21 cellular contexts compared by ENCODE assay signal in the genomic region with DNA sequence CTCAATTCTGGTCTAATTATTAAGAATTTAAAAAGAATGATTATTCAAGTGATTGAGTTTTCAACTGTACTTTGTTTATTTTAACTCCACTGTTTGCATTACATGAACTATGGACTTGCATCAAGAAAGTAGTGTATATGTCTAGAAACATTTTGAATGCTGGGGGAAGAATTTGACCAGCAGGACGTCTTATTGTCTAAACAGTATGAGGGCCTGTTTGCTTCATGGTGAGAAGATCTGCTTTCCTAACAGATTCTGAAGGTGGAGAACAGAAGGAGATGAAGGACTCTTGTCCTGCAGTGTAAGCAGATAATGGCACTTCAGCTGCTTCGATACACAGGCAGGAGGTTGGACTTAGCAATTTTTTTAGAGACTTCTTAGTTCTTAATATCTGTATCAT.
"Had no signal": no experiment of that assay in that cellular context is flagged by ENCODE, and none has a peak within 500 bp of the region (broad histone marks: within the 10 kb centered on the region; RNA-seq: fewer than 3 reads in every experiment).

No MANE protein-coding gene starts in this region.

- DNase-seq: activated B cell treated with CpG ODN at 0.5 μM for 24 hours; activated CD4-positive, alpha-beta memory T cell treated with anti-CD3 and anti-CD28 coated beads for 36 hours; activated CD4-positive, alpha-beta T cell treated with anti-CD3 and anti-CD28 coated beads for 36 hours; activated naive CD4-positive, alpha-beta T cell treated with anti-CD3 and anti-CD28 coated beads for 36 hours; activated T-cell treated with anti-CD3 and anti-CD28 coated beads, Interleukin-2, amount 50 U/mL, for 48 hours; amygdala; cerebellar nuclear complex; cortex of kidney; lower lobe of right lung; mesendoderm; mucosa of descending colon; naive B cell; retina; stimulated activated CD4-positive, alpha-beta T cell treated with anti-CD3 and anti-CD28 coated beads, Interleukin-4, amount 100 ng/mL, for 4 hours; stimulated activated naive CD8-positive, alpha-beta T cell treated with anti-CD3 and anti-CD28 coated beads, Interleukin-15, Interleukin-2, amounts not matched to agents 100 U/mL and 50 U/mL, for 24 hours; T-helper 17 cell; upper lobe of left lung had no signal

- H3K9me3 ChIP-seq: lower lobe of right lung, mucosa of descending colon, upper lobe of left lung had no signal

- H3K27me3 Mint-ChIP-seq: activated B cell treated with CpG ODN at 0.5 μM for 24 hours, progenitor cell of endocrine pancreas had no signal

- ATAC-seq: activated CD4-positive, alpha-beta T cell treated with anti-CD3 and anti-CD28 coated beads for 36 hours; left lobe of liver; lower lobe of right lung; mucosa of descending colon; stimulated activated naive CD8-positive, alpha-beta T cell treated with anti-CD3 and anti-CD28 coated beads, Interleukin-15, Interleukin-2, amounts not matched to agents 100 U/mL and 50 U/mL, for 24 hours; T-helper 17 cell had no signal

- H3K27me3 ChIP-seq: upper lobe of left lung had no signal

- H3K4me1 ChIP-seq: lower lobe of right lung had no signal

- H3K4me3 Mint-ChIP-seq: activated B cell treated with CpG ODN at 0.5 μM for 24 hours; activated CD4-positive, alpha-beta memory T cell treated with anti-CD3 and anti-CD28 coated beads for 36 hours; activated CD4-positive, alpha-beta T cell treated with anti-CD3 and anti-CD28 coated beads for 36 hours; activated naive CD4-positive, alpha-beta T cell treated with anti-CD3 and anti-CD28 coated beads for 36 hours; naive B cell; neural crest cell; T-helper 17 cell had no signal

- H3K9me3 Mint-ChIP-seq: activated B cell treated with CpG ODN at 0.5 μM for 24 hours; activated CD4-positive, alpha-beta memory T cell treated with anti-CD3 and anti-CD28 coated beads for 36 hours had no signal

- H3K4me1 Mint-ChIP-seq: activated B cell treated with CpG ODN at 0.5 μM for 24 hours; activated CD4-positive, alpha-beta T cell treated with anti-CD3 and anti-CD28 coated beads for 36 hours; naive B cell; T-helper 17 cell had no signal

- H3K36me3 Mint-ChIP-seq: activated CD4-positive, alpha-beta memory T cell treated with anti-CD3 and anti-CD28 coated beads for 36 hours; naive B cell had no signal

- H3K36me3 ChIP-seq: lower lobe of right lung, upper lobe of left lung had no signal

- H3K27ac Mint-ChIP-seq: activated B cell treated with CpG ODN at 0.5 μM for 24 hours; activated CD4-positive, alpha-beta memory T cell treated with anti-CD3 and anti-CD28 coated beads for 36 hours; activated CD4-positive, alpha-beta T cell treated with anti-CD3 and anti-CD28 coated beads for 36 hours; activated naive CD4-positive, alpha-beta T cell treated with anti-CD3 and anti-CD28 coated beads for 36 hours; naive B cell; progenitor cell of endocrine pancreas; T-helper 17 cell had no signal

- H3K27ac ChIP-seq: epithelial cell of prostate, lower lobe of right lung, upper lobe of left lung had no signal

- H3K4me3 ChIP-seq: lower lobe of right lung, mucosa of descending colon, upper lobe of left lung had no signal
